Comparison of ENCODE assay signal across 1 cellular context in genomic region chr12:19200261-19200660, GRCh38.
TF ChIP-seq lines count a peak whose summit lies in the region.

No MANE protein-coding gene starts in this region.

TF ChIP-seq in GM23338, 12 proteins besides CTCF, POLR2A, EP300 and RAD21 (continued from another document):
- no peak for TF ChIP-seq ZNF462 (CRISPR knock-in tag; IDR thresholded peaks at IDR 0.05)
- no peak for TF ChIP-seq CREB1 (CRISPR knock-in tag; IDR thresholded peaks at IDR 0.05; ENCODE audit: low read depth)
- TF ChIP-seq ZNF114 (CRISPR knock-in tag; IDR thresholded peaks at IDR 0.05): no peak
